24 cellular contexts compared by ENCODE assay signal in the genomic region with DNA sequence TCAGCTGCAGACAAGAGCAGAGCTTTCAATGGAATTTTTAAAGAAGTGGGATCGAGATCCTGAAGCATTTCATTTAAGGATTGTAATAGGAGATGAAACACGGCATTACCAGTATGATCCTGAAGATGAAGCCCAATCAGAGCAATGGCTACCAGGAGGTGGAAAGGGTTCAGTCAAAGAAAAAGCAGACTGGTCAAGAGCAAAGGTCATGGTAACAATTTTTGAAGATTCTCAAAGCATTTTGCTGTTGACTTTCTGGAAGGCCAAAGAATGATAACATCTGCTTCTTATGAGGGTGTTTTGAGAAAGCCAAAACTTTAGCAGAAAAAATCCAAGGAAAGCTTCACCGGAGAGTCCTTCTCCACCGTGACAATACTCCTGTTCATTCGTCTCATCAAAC.
"Had no signal": no experiment of that assay in that cellular context is flagged by ENCODE, and none has a peak within 500 bp of the region (broad histone marks: within the 10 kb centered on the region; RNA-seq: fewer than 3 reads in every experiment).

No MANE protein-coding gene starts in this region.

- H3K36me3 ChIP-seq: esophagus muscularis mucosa, lower lobe of right lung, pancreas, prostate gland, right atrium auricular region, sigmoid colon, spleen, thoracic aorta, tibial nerve, upper lobe of left lung had no signal

- H3K36me3 Mint-ChIP-seq: naive thymus-derived CD8-positive, alpha-beta T cell; stimulated activated memory B cell treated with anti-CD40 and anti-IgM and Interleukin-4, amounts not matched to agents 10 μg/mL and 1 μg/mL and 100 μg/mL, for 72 hours had no signal

- DNase-seq: dorsolateral prefrontal cortex; effector CD8-positive, alpha-beta T cell; endodermal cell; foreskin melanocyte; hypothalamus; left ventricle myocardium superior; lower lobe of right lung; naive thymus-derived CD8-positive, alpha-beta T cell; pancreas; sigmoid colon; spleen; stimulated activated CD4-positive, alpha-beta T cell treated with anti-CD3 and anti-CD28 coated beads, Interleukin-4, amount 100 ng/mL, for 4 hours; stimulated activated naive CD8-positive, alpha-beta T cell treated with anti-CD3 and anti-CD28 coated beads, Interleukin-15, Interleukin-2, amounts not matched to agents 100 U/mL and 50 U/mL, for 24 hours; upper lobe of left lung had no signal

- FAIRE-seq: colon, endothelial cell of umbilical vein, keratinocyte, pancreas, urothelium cell line had no signal

- H3K4me3 ChIP-seq: dorsolateral prefrontal cortex, esophagus muscularis mucosa, lower lobe of right lung, pancreas, prostate gland, right atrium auricular region, sigmoid colon, spleen, thoracic aorta, tibial nerve, upper lobe of left lung had no signal

- ATAC-seq: left ventricle myocardium superior; lower lobe of right lung; naive thymus-derived CD8-positive, alpha-beta T cell; pancreas; stimulated activated memory B cell treated with anti-CD40 and anti-IgM and Interleukin-4, amounts not matched to agents 10 μg/mL and 1 μg/mL and 100 μg/mL, for 72 hours; stimulated activated naive CD8-positive, alpha-beta T cell treated with anti-CD3 and anti-CD28 coated beads, Interleukin-15, Interleukin-2, amounts not matched to agents 100 U/mL and 50 U/mL, for 24 hours had no signal

- H3K27me3 ChIP-seq: dorsolateral prefrontal cortex, esophagus muscularis mucosa, pancreas, right atrium auricular region, sigmoid colon, spleen, tibial nerve, upper lobe of left lung had no signal

- H3K27me3 Mint-ChIP-seq: naive thymus-derived CD8-positive, alpha-beta T cell; stimulated activated memory B cell treated with anti-CD40 and anti-IgM and Interleukin-4, amounts not matched to agents 10 μg/mL and 1 μg/mL and 100 μg/mL, for 72 hours had no signal

- H3K9me3 ChIP-seq: esophagus muscularis mucosa, lower lobe of right lung, pancreas, prostate gland, right atrium auricular region, sigmoid colon, spleen, thoracic aorta, tibial nerve, upper lobe of left lung had no signal

- H3K27ac ChIP-seq: dorsolateral prefrontal cortex, lower lobe of right lung, pancreas, right atrium auricular region, sigmoid colon, thoracic aorta, tibial nerve had no signal

- H3K4me3 Mint-ChIP-seq: endodermal cell; naive thymus-derived CD8-positive, alpha-beta T cell; stimulated activated memory B cell treated with anti-CD40 and anti-IgM and Interleukin-4, amounts not matched to agents 10 μg/mL and 1 μg/mL and 100 μg/mL, for 72 hours had no signal

- H3K27ac Mint-ChIP-seq: endodermal cell; naive thymus-derived CD8-positive, alpha-beta T cell had no signal

- H3K9me3 Mint-ChIP-seq: endodermal cell; naive thymus-derived CD8-positive, alpha-beta T cell; stimulated activated memory B cell treated with anti-CD40 and anti-IgM and Interleukin-4, amounts not matched to agents 10 μg/mL and 1 μg/mL and 100 μg/mL, for 72 hours had no signal
